4 cellular contexts compared by ENCODE assay signal in the genomic region with DNA sequence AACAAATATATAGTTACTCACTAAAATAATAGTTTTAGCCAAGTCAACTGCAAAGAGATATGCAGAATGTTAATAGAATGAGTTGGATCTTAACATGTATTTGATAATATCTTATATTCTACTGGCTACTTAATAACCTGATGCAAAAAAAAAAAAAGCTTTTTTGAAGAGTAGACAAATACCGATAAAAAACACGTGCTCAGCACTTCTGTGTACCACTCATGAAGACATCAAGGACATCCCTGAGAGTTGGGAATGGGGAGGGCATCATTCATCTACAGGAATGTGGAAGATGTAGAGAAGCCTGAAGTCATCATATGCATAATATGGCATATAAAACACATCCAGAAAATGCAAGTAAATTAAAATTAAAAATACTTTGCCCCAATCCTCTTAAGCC.
TF ChIP-seq lines count a peak whose summit lies in the region.

No MANE protein-coding gene starts in this region.

TF ChIP-seq in HepG2, 621 proteins besides CTCF, POLR2A, EP300 and RAD21:
- TF ChIP-seq MAFK (conservative IDR thresholded peaks at IDR 0.05 in 1 of 2, IDR thresholded peaks at IDR 0.05 in 1 of 2; ENCODE audit: low read length in 2 of 2), result peak; percentile 66 to 85
- TF ChIP-seq PAX8 (CRISPR knock-in tag; IDR thresholded peaks at IDR 0.05; ENCODE audit: borderline replicate concordance), result no peak
- TF ChIP-seq ZNF460 (CRISPR knock-in tag; IDR thresholded peaks at IDR 0.05; ENCODE audit: borderline replicate concordance), result no peak
- TF ChIP-seq, protein P1, sequence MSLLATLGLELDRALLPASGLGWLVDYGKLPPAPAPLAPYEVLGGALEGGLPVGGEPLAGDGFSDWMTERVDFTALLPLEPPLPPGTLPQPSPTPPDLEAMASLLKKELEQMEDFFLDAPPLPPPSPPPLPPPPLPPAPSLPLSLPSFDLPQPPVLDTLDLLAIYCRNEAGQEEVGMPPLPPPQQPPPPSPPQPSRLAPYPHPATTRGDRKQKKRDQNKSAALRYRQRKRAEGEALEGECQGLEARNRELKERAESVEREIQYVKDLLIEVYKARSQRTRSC (CRISPR knock-in tag; IDR thresholded peaks at IDR 0.05; ENCODE audit: low read depth), result no peak
- TF ChIP-seq PAWR (CRISPR knock-in tag; IDR thresholded peaks at IDR 0.05; ENCODE audit: borderline replicate concordance), result no peak
- TF ChIP-seq MAFF (IDR thresholded peaks at IDR 0.05; ENCODE audit: low read depth, low read length), result peak; percentile 76
- no peak for TF ChIP-seq ZNF329 (CRISPR knock-in tag; IDR thresholded peaks at IDR 0.05; ENCODE audit: low read depth)
- no peak for TF ChIP-seq ZBTB3 (CRISPR knock-in tag; IDR thresholded peaks at IDR 0.05; ENCODE audit: borderline replicate concordance, low read depth)
- TF ChIP-seq, protein P2, sequence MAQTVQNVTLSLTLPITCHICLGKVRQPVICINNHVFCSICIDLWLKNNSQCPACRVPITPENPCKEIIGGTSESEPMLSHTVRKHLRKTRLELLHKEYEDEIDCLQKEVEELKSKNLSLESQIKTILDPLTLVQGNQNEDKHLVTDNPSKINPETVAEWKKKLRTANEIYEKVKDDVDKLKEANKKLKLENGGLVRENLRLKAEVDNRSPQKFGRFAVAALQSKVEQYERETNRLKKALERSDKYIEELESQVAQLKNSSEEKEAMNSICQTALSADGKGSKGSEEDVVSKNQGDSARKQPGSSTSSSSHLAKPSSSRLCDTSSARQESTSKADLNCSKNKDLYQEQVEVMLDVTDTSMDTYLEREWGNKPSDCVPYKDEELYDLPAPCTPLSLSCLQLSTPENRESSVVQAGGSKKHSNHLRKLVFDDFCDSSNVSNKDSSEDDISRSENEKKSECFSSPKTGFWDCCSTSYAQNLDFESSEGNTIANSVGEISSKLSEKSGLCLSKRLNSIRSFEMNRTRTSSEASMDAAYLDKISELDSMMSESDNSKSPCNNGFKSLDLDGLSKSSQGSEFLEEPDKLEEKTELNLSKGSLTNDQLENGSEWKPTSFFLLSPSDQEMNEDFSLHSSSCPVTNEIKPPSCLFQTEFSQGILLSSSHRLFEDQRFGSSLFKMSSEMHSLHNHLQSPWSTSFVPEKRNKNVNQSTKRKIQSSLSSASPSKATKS (CRISPR knock-in tag; IDR thresholded peaks at IDR 0.05), result no peak
- TF ChIP-seq, protein P3, sequence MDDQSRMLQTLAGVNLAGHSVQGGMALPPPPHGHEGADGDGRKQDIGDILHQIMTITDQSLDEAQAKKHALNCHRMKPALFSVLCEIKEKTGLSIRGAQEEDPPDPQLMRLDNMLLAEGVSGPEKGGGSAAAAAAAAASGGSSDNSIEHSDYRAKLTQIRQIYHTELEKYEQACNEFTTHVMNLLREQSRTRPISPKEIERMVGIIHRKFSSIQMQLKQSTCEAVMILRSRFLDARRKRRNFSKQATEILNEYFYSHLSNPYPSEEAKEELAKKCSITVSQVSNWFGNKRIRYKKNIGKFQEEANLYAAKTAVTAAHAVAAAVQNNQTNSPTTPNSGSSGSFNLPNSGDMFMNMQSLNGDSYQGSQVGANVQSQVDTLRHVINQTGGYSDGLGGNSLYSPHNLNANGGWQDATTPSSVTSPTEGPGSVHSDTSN (CRISPR knock-in tag; IDR thresholded peaks at IDR 0.05; ENCODE audit: borderline replicate concordance), result no peak
- no peak for TF ChIP-seq EHMT2 (IDR thresholded peaks at IDR 0.05; ENCODE audit: borderline replicate concordance, low read depth, low read length)
TF ChIP-seq in HepG2: peak in this region for 2.

TF ChIP-seq in A549, 52 proteins besides CTCF, POLR2A, EP300 and RAD21:
- TF ChIP-seq FOSL2 (IDR thresholded peaks at IDR 0.05) (no peak), FOSL2 (CRISPR knock-in tag; IDR thresholded peaks at IDR 0.05) (no peak), MAFK (IDR thresholded peaks at IDR 0.05; ENCODE audit: partially characterized antibody) (peak; percentile 46)
TF ChIP-seq in A549: peak in this region for 1.

TF ChIP-seq in IMR-90, 13 proteins besides CTCF, POLR2A, EP300 and RAD21:
- TF ChIP-seq MAZ (IDR thresholded peaks at IDR 0.05; ENCODE audit: borderline replicate concordance, low read depth, low read length) (no peak), MAFK (IDR thresholded peaks at IDR 0.05; ENCODE audit: low read depth, low read length) (peak; percentile 54)

TF ChIP-seq in K562, 482 proteins besides CTCF, POLR2A, EP300 and RAD21:
- TF ChIP-seq ZNF316 (IDR thresholded peaks at IDR 0.05) (peak; percentile 57; the same call in 1 of the 2 replicates), ZNF224 (CRISPR knock-in tag; IDR thresholded peaks at IDR 0.05) (no peak), MAFG (tag; conservative IDR thresholded peaks at IDR 0.05) (peak; percentile 45; the same call in 1 of the 2 replicates), MAFF (IDR thresholded peaks at IDR 0.05; ENCODE audit: low read length) (peak; percentile 36; the same call in 1 of the 2 replicates), MAFK (IDR thresholded peaks at IDR 0.05; ENCODE audit: low read length) (peak; percentile 19; the same call in 1 of the 2 replicates)
